In the genomic region with DNA sequence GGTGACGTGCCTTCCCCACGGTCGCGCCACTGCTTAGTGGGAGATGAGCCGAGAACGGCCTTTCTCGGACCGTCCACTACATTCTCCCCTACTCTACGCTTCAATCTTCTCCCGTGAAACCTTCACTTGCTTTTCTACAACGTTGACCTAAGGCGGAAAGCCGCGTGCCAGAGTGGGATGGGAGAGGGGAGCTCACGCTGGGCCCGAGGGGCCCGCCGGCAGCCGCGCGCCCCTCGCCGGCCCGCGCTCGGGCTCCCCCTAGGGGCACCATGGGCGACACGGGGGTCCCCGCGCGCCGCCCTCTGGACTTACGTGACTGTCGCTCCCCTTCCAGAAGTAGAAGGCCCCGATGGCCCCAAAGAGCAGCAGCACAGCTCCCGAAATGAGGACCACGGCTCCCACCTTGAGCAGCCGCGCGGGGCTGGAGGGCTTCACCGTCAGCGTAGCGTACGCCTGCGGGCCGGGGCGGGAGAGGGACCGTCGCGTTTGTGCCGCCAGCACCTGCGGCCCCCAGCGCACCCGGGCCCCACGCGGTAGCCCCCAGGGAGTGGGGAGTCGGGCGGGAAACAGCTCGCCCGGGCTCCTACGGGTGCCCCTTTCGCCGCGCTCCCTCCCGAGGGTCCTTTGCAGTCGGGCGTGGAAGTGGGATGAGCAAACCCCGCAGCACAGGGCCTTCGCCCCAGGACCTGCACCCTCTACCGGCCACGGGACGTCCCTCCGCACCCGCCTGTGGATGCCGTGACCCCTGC, we compare ENCODE assay signal across 1 cellular context.
TF ChIP-seq lines count a peak whose summit lies in the region.

No MANE protein-coding gene starts in this region.

TF ChIP-seq in WTC11, 78 proteins besides CTCF, POLR2A, EP300 and RAD21 (continued from another document):
- no peak for TF ChIP-seq CREB1 (CRISPR knock-in tag; IDR thresholded peaks at IDR 0.05)
